Comparison of ENCODE assay signal across 10 cellular contexts in the genomic region with DNA sequence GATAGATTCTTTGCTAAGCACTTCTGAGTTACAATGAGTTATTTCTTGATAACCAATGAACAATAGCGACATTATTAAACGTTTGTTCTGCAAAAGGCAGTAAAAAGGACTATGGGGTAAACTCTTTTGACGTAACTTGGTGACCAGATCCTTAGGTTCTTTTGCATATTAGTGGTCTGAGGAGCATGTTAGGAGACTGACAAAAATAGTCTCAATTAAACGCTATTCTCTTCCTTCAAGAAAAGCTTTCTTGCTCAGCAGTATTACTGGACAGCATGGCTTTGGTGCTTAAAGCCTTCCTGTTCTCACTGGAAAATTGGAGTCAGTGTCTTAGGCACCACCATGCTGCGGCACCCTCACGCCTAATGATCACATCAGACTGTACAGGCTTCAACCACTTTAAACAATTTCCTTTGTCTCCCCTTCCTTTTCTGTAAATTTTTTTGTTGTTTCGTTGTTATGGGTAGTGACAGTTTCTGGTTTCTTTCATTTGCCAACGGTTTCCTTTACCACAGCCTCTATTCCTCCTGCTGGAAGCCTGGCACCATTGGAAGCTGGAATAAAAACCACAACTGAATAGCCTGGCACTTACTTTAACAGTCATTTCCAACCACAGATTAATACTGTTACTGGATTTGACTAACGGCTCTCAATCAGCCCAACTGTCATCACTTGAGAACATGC. TPM values are rescaled to one million over a fixed set of nuclear protein-coding genes. Genes with fewer than 3 reads are reported as not detected.
DNase-seq lines count a peak whose midpoint lies in the region; ATAC-seq and TF ChIP-seq lines count a peak whose summit lies in the region.
"Had no signal": no experiment of that assay in that cellular context is flagged by ENCODE, and none has a peak within 500 bp of the region (broad histone marks: within the 10 kb centered on the region; RNA-seq: fewer than 3 reads in every experiment).

No MANE protein-coding gene starts in this region.

- no peak for ATAC-seq in GM18505 (IDR thresholded peaks at IDR 0.05; ENCODE audit: unreplicated experiment)
- ATAC-seq: PC-3 had no signal

- H3K9me3 Mint-ChIP-seq in activated CD4-positive, alpha-beta memory T cell treated with anti-CD3 and anti-CD28 coated beads for 36 hours: no peaks in the 10 kb centered on the region

- TF ChIP-seq POLR2A in GM18505 (IDR thresholded peaks at IDR 0.05; ENCODE audit: borderline replicate concordance, extremely low read depth, insufficient read depth, insufficient read length): no peak

- H3K4me3 Mint-ChIP-seq in activated CD4-positive, alpha-beta memory T cell treated with anti-CD3 and anti-CD28 coated beads for 36 hours: no peak overlapping the region

- CTCF ChIA-PET in activated CD4-positive, alpha-beta memory T cell treated with anti-CD3 and anti-CD28 coated beads for 36 hours (lab: Charles Lee): no interaction called here

- H3K36me3 Mint-ChIP-seq in activated CD4-positive, alpha-beta memory T cell treated with anti-CD3 and anti-CD28 coated beads for 36 hours: peaks cover 8% of the 10 kb centered on the region

- peaks cover 81% of the 10 kb centered on the region for H3K4me1 Mint-ChIP-seq in activated CD4-positive, alpha-beta memory T cell treated with anti-CD3 and anti-CD28 coated beads for 36 hours (ENCODE audit: low read depth)

- DNase-seq in NCI-H526 (lab: John Stamatoyannopoulos, UW) (peak; percentile 67 to 81), NCI-H526 treated with DMSO at 0.1 percent for 48 hours (lab: John Stamatoyannopoulos, UW) (no peak), M059J (ENCODE audit: low read depth) (peak; percentile 93), middle frontal gyrus (ENCODE audit: extremely low spot score, low spot score) (peak; percentile 2), iPS-NIHi7 (ENCODE audit: extremely low spot score) (no peak), ecto neural progenitor cell (ENCODE audit: low spot score) (no peak)
- DNase-seq in activated CD4-positive, alpha-beta memory T cell treated with anti-CD3 and anti-CD28 coated beads for 36 hours: peak; percentile 49
- DNase-seq: NCI-H1436, PC-3 had no signal

- no peaks in the 10 kb centered on the region for H3K27me3 Mint-ChIP-seq in activated CD4-positive, alpha-beta memory T cell treated with anti-CD3 and anti-CD28 coated beads for 36 hours

- intact Hi-C loops in activated CD4-positive, alpha-beta memory T cell treated with anti-CD3 and anti-CD28 coated beads for 36 hours (cut with micrococcal nuclease): no loop called here

- peak overlapping the region; percentile 84 for H3K27ac Mint-ChIP-seq in activated CD4-positive, alpha-beta memory T cell treated with anti-CD3 and anti-CD28 coated beads for 36 hours

- POLR2A ChIA-PET in activated CD4-positive, alpha-beta memory T cell treated with anti-CD3 and anti-CD28 coated beads for 36 hours (lab: Charles Lee): interaction anchor here (1.4 kb wide), 1 partner anchor 8 kb away, joined by 4 read pairs; no protein-coding TSS in a partner anchor

RNA-seq across cellular contexts. Expression of gene FAM133B, which starts 49.2 kb away (rescaled TPM):
- 14.1 and 20.5 TPM in 2 replicates for total RNA-seq in M059J (2014; rRNA removed; shearing (Covaris generic))
- 10 to 100 TPM; 21.7 to 25.5 TPM for total RNA-seq in activated CD4-positive, alpha-beta memory T cell treated with anti-CD3 and anti-CD28 coated beads for 36 hours

Comparison
In these comparisons a context has a peak if more than half of its experiments do, and no peak if none do; other contexts are left out.
1. DNase-seq: peak in NCI-H526 (2 of 2), M059J (single experiment), activated CD4-positive, alpha-beta memory T cell treated with anti-CD3 and anti-CD28 coated beads for 36 hours (single experiment) and middle frontal gyrus (single experiment); none in NCI-H526 treated with DMSO at 0.1 percent for 48 hours (single experiment), iPS-NIHi7 (single experiment) and ecto neural progenitor cell (single experiment).